2 cellular contexts compared by ENCODE assay signal in the genomic region with DNA sequence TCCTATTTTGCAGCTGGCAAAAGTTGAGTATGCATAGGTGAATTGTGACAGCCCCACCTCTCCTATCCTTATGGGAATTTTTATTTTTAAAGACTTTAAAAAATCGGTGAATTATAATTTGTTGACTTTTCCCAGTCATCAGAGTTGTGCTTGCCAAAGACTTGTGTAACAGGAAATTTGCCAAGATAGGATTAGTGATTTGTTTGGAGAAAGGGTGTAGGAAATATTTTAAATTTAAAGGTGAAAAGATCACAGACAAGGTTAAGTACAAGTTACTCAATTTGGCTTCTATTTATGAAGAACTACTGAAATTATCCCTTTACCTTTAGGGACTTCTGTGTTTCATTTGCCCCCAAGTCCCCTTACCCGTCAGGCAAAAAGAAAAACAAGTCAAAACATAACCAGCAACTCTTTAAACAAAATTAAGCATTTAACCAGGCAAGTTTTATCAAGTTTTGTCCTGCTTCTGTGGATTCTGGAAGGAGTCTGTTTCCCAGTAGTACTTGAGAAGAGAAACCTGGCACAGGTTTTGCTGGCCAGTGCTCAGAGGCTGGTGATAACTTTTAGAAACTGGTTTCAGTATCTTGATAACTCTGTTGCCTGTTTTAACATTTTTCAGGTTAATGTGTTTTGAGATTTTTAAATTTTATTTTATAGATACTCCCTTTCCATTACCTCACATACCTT.
TF ChIP-seq lines count a peak whose summit lies in the region.

No MANE protein-coding gene starts in this region.

TF ChIP-seq in liver, 16 proteins besides CTCF, POLR2A, EP300 and RAD21:
- TF ChIP-seq GABPA (IDR thresholded peaks at IDR 0.05 in 1 of 2, conservative IDR thresholded peaks at IDR 0.05 in 1 of 2) = no peak
- peak in 1 of 2 donors; percentile 20 for TF ChIP-seq HNF4A (conservative IDR thresholded peaks at IDR 0.05)
- peak; percentile 52 for TF ChIP-seq NR2F2 (IDR thresholded peaks at IDR 0.05)

TF ChIP-seq in HepG2, 621 proteins besides CTCF, POLR2A, EP300 and RAD21:
- TF ChIP-seq TBL1XR1 (IDR thresholded peaks at IDR 0.05; ENCODE audit: borderline replicate concordance, low read length, partially characterized antibody) (no peak), ZNF768 (CRISPR knock-in tag; IDR thresholded peaks at IDR 0.05) (no peak), ZMYM2 (CRISPR knock-in tag; IDR thresholded peaks at IDR 0.05) (no peak), SIX1 (CRISPR knock-in tag; IDR thresholded peaks at IDR 0.05; ENCODE audit: borderline replicate concordance) (no peak), ELF4 (CRISPR knock-in tag; IDR thresholded peaks at IDR 0.05; ENCODE audit: borderline replicate concordance) (no peak), HHEX (CRISPR knock-in tag; IDR thresholded peaks at IDR 0.05) (no peak), U2AF2 (IDR thresholded peaks at IDR 0.05; ENCODE audit: low read depth, low read length) (no peak), PAX8 (CRISPR knock-in tag; IDR thresholded peaks at IDR 0.05; ENCODE audit: borderline replicate concordance) (no peak), ZNF839 (CRISPR knock-in tag; IDR thresholded peaks at IDR 0.05; ENCODE audit: borderline replicate concordance) (no peak), NCOR1 (IDR thresholded peaks at IDR 0.05; ENCODE audit: borderline replicate concordance, low read length) (no peak), ZNF12 (CRISPR knock-in tag; IDR thresholded peaks at IDR 0.05) (no peak), NR2C2 (CRISPR knock-in tag; IDR thresholded peaks at IDR 0.05; ENCODE audit: borderline replicate concordance) (no peak)
- TF ChIP-seq, protein P1, sequence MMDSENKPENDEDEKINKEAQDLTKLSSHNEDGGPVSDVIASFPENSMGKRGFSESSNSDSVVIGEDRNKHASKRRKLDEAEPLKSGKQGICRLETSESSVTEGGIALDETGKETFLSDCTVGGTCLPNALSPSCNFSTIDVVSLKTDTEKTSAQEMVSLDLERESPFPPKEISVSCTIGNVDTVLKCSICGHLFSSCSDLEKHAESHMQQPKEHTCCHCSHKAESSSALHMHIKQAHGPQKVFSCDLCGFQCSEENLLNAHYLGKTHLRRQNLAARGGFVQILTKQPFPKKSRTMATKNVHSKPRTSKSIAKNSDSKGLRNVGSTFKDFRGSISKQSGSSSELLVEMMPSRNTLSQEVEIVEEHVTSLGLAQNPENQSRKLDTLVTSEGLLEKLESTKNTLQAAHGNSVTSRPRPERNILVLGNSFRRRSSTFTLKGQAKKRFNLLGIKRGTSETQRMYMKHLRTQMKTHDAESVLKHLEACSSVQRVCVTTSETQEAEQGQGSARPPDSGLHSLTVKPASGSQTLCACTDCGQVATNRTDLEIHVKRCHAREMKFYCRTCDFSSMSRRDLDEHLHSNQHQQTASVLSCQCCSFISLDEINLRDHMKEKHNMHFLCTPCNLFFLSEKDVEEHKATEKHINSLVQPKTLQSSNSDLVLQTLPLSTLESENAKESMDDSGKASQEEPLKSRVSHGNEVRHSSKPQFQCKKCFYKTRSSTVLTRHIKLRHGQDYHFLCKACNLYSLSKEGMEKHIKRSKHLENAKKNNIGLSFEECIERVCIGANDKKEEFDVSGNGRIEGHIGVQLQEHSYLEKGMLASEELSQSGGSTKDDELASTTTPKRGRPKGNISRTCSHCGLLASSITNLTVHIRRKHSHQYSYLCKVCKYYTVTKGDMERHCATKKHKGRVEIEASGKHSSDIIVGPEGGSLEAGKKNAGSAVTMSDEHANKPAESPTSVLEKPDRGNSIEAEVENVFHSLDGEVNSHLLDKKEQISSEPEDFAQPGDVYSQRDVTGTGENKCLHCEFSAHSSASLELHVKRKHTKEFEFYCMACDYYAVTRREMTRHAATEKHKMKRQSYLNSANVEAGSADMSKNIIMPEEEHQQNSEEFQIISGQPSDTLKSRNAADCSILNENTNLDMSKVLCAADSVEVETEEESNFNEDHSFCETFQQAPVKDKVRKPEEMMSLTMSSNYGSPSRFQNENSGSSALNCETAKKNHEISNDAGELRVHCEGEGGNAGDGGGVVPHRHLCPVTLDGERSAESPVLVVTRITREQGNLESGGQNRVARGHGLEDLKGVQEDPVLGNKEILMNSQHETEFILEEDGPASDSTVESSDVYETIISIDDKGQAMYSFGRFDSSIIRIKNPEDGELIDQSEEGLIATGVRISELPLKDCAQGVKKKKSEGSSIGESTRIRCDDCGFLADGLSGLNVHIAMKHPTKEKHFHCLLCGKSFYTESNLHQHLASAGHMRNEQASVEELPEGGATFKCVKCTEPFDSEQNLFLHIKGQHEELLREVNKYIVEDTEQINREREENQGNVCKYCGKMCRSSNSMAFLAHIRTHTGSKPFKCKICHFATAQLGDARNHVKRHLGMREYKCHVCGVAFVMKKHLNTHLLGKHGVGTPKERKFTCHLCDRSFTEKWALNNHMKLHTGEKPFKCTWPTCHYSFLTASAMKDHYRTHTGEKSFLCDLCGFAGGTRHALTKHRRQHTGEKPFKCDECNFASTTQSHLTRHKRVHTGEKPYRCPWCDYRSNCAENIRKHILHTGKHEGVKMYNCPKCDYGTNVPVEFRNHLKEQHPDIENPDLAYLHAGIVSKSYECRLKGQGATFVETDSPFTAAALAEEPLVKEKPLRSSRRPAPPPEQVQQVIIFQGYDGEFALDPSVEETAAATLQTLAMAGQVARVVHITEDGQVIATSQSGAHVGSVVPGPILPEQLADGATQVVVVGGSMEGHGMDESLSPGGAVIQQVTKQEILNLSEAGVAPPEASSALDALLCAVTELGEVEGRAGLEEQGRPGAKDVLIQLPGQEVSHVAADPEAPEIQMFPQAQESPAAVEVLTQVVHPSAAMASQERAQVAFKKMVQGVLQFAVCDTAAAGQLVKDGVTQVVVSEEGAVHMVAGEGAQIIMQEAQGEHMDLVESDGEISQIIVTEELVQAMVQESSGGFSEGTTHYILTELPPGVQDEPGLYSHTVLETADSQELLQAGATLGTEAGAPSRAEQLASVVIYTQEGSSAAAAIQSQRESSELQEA (CRISPR knock-in tag; IDR thresholded peaks at IDR 0.05; ENCODE audit: not compliant biosample characterization) = no peak
- TF ChIP-seq, protein P2, sequence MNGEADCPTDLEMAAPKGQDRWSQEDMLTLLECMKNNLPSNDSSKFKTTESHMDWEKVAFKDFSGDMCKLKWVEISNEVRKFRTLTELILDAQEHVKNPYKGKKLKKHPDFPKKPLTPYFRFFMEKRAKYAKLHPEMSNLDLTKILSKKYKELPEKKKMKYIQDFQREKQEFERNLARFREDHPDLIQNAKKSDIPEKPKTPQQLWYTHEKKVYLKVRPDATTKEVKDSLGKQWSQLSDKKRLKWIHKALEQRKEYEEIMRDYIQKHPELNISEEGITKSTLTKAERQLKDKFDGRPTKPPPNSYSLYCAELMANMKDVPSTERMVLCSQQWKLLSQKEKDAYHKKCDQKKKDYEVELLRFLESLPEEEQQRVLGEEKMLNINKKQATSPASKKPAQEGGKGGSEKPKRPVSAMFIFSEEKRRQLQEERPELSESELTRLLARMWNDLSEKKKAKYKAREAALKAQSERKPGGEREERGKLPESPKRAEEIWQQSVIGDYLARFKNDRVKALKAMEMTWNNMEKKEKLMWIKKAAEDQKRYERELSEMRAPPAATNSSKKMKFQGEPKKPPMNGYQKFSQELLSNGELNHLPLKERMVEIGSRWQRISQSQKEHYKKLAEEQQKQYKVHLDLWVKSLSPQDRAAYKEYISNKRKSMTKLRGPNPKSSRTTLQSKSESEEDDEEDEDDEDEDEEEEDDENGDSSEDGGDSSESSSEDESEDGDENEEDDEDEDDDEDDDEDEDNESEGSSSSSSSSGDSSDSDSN (CRISPR knock-in tag; IDR thresholded peaks at IDR 0.05) = no peak
- TF ChIP-seq, protein P3, sequence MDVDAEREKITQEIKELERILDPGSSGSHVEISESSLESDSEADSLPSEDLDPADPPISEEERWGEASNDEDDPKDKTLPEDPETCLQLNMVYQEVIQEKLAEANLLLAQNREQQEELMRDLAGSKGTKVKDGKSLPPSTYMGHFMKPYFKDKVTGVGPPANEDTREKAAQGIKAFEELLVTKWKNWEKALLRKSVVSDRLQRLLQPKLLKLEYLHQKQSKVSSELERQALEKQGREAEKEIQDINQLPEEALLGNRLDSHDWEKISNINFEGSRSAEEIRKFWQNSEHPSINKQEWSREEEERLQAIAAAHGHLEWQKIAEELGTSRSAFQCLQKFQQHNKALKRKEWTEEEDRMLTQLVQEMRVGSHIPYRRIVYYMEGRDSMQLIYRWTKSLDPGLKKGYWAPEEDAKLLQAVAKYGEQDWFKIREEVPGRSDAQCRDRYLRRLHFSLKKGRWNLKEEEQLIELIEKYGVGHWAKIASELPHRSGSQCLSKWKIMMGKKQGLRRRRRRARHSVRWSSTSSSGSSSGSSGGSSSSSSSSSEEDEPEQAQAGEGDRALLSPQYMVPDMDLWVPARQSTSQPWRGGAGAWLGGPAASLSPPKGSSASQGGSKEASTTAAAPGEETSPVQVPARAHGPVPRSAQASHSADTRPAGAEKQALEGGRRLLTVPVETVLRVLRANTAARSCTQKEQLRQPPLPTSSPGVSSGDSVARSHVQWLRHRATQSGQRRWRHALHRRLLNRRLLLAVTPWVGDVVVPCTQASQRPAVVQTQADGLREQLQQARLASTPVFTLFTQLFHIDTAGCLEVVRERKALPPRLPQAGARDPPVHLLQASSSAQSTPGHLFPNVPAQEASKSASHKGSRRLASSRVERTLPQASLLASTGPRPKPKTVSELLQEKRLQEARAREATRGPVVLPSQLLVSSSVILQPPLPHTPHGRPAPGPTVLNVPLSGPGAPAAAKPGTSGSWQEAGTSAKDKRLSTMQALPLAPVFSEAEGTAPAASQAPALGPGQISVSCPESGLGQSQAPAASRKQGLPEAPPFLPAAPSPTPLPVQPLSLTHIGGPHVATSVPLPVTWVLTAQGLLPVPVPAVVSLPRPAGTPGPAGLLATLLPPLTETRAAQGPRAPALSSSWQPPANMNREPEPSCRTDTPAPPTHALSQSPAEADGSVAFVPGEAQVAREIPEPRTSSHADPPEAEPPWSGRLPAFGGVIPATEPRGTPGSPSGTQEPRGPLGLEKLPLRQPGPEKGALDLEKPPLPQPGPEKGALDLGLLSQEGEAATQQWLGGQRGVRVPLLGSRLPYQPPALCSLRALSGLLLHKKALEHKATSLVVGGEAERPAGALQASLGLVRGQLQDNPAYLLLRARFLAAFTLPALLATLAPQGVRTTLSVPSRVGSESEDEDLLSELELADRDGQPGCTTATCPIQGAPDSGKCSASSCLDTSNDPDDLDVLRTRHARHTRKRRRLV (CRISPR knock-in tag; IDR thresholded peaks at IDR 0.05) = no peak
- TF ChIP-seq, protein P4, sequence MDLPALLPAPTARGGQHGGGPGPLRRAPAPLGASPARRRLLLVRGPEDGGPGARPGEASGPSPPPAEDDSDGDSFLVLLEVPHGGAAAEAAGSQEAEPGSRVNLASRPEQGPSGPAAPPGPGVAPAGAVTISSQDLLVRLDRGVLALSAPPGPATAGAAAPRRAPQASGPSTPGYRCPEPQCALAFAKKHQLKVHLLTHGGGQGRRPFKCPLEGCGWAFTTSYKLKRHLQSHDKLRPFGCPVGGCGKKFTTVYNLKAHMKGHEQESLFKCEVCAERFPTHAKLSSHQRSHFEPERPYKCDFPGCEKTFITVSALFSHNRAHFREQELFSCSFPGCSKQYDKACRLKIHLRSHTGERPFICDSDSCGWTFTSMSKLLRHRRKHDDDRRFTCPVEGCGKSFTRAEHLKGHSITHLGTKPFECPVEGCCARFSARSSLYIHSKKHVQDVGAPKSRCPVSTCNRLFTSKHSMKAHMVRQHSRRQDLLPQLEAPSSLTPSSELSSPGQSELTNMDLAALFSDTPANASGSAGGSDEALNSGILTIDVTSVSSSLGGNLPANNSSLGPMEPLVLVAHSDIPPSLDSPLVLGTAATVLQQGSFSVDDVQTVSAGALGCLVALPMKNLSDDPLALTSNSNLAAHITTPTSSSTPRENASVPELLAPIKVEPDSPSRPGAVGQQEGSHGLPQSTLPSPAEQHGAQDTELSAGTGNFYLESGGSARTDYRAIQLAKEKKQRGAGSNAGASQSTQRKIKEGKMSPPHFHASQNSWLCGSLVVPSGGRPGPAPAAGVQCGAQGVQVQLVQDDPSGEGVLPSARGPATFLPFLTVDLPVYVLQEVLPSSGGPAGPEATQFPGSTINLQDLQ (CRISPR knock-in tag; IDR thresholded peaks at IDR 0.05) = no peak
- TF ChIP-seq, protein P5, sequence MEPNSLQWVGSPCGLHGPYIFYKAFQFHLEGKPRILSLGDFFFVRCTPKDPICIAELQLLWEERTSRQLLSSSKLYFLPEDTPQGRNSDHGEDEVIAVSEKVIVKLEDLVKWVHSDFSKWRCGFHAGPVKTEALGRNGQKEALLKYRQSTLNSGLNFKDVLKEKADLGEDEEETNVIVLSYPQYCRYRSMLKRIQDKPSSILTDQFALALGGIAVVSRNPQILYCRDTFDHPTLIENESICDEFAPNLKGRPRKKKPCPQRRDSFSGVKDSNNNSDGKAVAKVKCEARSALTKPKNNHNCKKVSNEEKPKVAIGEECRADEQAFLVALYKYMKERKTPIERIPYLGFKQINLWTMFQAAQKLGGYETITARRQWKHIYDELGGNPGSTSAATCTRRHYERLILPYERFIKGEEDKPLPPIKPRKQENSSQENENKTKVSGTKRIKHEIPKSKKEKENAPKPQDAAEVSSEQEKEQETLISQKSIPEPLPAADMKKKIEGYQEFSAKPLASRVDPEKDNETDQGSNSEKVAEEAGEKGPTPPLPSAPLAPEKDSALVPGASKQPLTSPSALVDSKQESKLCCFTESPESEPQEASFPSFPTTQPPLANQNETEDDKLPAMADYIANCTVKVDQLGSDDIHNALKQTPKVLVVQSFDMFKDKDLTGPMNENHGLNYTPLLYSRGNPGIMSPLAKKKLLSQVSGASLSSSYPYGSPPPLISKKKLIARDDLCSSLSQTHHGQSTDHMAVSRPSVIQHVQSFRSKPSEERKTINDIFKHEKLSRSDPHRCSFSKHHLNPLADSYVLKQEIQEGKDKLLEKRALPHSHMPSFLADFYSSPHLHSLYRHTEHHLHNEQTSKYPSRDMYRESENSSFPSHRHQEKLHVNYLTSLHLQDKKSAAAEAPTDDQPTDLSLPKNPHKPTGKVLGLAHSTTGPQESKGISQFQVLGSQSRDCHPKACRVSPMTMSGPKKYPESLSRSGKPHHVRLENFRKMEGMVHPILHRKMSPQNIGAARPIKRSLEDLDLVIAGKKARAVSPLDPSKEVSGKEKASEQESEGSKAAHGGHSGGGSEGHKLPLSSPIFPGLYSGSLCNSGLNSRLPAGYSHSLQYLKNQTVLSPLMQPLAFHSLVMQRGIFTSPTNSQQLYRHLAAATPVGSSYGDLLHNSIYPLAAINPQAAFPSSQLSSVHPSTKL (CRISPR knock-in tag; IDR thresholded peaks at IDR 0.05) = no peak
- TF ChIP-seq, protein P6, sequence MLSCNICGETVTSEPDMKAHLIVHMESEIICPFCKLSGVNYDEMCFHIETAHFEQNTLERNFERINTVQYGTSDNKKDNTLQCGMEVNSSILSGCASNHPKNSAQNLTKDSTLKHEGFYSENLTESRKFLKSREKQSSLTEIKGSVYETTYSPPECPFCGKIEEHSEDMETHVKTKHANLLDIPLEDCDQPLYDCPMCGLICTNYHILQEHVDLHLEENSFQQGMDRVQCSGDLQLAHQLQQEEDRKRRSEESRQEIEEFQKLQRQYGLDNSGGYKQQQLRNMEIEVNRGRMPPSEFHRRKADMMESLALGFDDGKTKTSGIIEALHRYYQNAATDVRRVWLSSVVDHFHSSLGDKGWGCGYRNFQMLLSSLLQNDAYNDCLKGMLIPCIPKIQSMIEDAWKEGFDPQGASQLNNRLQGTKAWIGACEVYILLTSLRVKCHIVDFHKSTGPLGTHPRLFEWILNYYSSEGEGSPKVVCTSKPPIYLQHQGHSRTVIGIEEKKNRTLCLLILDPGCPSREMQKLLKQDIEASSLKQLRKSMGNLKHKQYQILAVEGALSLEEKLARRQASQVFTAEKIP (CRISPR knock-in tag; IDR thresholded peaks at IDR 0.05; ENCODE audit: borderline replicate concordance) = no peak
TF ChIP-seq in HepG2: peak in this region for 0.
